8 cellular contexts compared by ENCODE assay signal in genomic region chr17:75271233-75271954, GRCh38. TPM values are rescaled to one million over a fixed set of nuclear protein-coding genes. Genes with fewer than 3 reads are reported as not detected.
A peak's percentile ranks its signal among the peaks of the same experiment; 100 is the strongest.
DNase-seq lines count a peak whose midpoint lies in the region; ATAC-seq and TF ChIP-seq lines count a peak whose summit lies in the region.

No MANE protein-coding gene starts in this region.

- H3K79me2 ChIP-seq in mesendoderm (ENCODE audit: control insufficient read depth, insufficient read depth, low read length): no peaks in the 10 kb centered on the region

- ATAC-seq in GM18861 (IDR thresholded peaks at IDR 0.05; ENCODE audit: unreplicated experiment): peak; percentile 56
- ATAC-seq in HG03095 (IDR thresholded peaks at IDR 0.05; ENCODE audit: unreplicated experiment): peak; percentile 55

- H3K18ac ChIP-seq in mesendoderm (ENCODE audit: low read length): peak overlapping the region; percentile 35

- POLR2A ChIA-PET in AG04449 (lab: Yijun Ruan, JAX): interaction anchor here (0.6 to 2.9 kb wide), 5 partner anchors 10 to 134 kb away, joined by 3 to 25 read pairs (median 12); partner anchors contain the start of genes GGA3, GRB2, MRPS7 and SLC25A19

- H3K56ac ChIP-seq in mesendoderm (ENCODE audit: low read length): peak overlapping the region; percentile 97

- no peaks in the 10 kb centered on the region for H3K27me3 ChIP-seq in mesendoderm (ENCODE audit: insufficient read depth, low read length, poor library complexity)

- CTCF ChIA-PET in AG04449 (lab: Yijun Ruan, JAX): interaction anchor here (0.6 to 6.7 kb wide), 65 partner anchors 10 to 482 kb away, joined by 3 to 135 read pairs (median 5); partner anchors contain the start of genes GGA3, GRB2, MRPS7 and SLC25A19

- H3K27ac ChIP-seq in mesendoderm (ENCODE audit: low read depth, low read length): no peak overlapping the region

- DNase-seq in AG04449 (ENCODE audit: low read depth, low spot score): no peak
- peak; percentile 60 for DNase-seq in NCI-H510A treated with DMSO at 0.1 percent for 48 hours (lab: John Stamatoyannopoulos, UW)
- peak; percentile 84 to 87 for DNase-seq in activated CD4-positive, alpha-beta T cell treated with anti-CD3 and anti-CD28 coated beads, Interleukin-2, amount 50 U/mL, for 48 hours
- peak; percentile 81 for DNase-seq in effector CD4-positive, alpha-beta T cell
- DNase-seq in mesendoderm: peak; percentile 67
- DNase-seq in stimulated activated CD8-positive, alpha-beta memory T cell treated with anti-CD3 and anti-CD28 coated beads, Interleukin-15, amount 100 ng/mL, for 1 hour (ENCODE audit: low read depth): peak; percentile 67

- peak overlapping the region; percentile 81 for H3K4ac ChIP-seq in mesendoderm (ENCODE audit: low read depth, low read length)

- no peak overlapping the region for H2AK5ac ChIP-seq in mesendoderm (ENCODE audit: low read length)

- H2BK5ac ChIP-seq in mesendoderm (ENCODE audit: low read length): no peak overlapping the region

- H4K8ac ChIP-seq in mesendoderm (ENCODE audit: low read depth, low read length): no peak overlapping the region

- no peak overlapping the region for H4K5ac ChIP-seq in mesendoderm (ENCODE audit: low read length)

- WGBS in mesendoderm (ENCODE audit: extremely low coverage, insufficient coverage, low lambda C conversion rate): no CpG with 5 or more reads among the region's 74 CpGs

- no peak overlapping the region for H2BK120ac ChIP-seq in mesendoderm (ENCODE audit: low read depth, low read length)

- no peaks in the 10 kb centered on the region for H3K79me1 ChIP-seq in mesendoderm (ENCODE audit: low read length)

- peak overlapping the region; percentile 71 for H3K4me3 ChIP-seq in AG04449 (ENCODE audit: low read depth, low read length)
- peak overlapping the region; percentile 72 for H3K4me3 ChIP-seq in mesendoderm (ENCODE audit: low read length)

- H3K4me2 ChIP-seq in mesendoderm (ENCODE audit: low read length): peak overlapping the region; percentile 97

- H3K9ac ChIP-seq in mesendoderm (ENCODE audit: low read length): peak overlapping the region; percentile 95

- TF ChIP-seq CTCF in AG04449 (IDR thresholded peaks at IDR 0.05; ENCODE audit: insufficient read depth, low read length, missing control alignments): peak; percentile 68

- peak overlapping the region; percentile 66 for H3K23ac ChIP-seq in mesendoderm (ENCODE audit: low read length)

- H2BK15ac ChIP-seq in mesendoderm (replicated peaks; ENCODE audit: low read depth): no peak overlapping the region

- peaks cover 6% of the 10 kb centered on the region for H3K36me3 ChIP-seq in mesendoderm (ENCODE audit: control insufficient read depth, insufficient read depth, low read length)

- peaks cover 2% of the 10 kb centered on the region for H3K4me1 ChIP-seq in mesendoderm (ENCODE audit: control insufficient read depth, low read depth, low read length)

RNA-seq across cellular contexts. Expression of gene MIF4GD, which starts 0.4 kb away (rescaled TPM):
- polyA plus RNA-seq in mesendoderm (2013, experiment 1 of 2): 7.8 TPM
- 8.2 TPM for polyA plus RNA-seq in mesendoderm (2013, experiment 2 of 2)

RNA-seq across cellular contexts. Expression of gene MRPS7, which starts 9.7 kb away (rescaled TPM):
- 78.5 TPM for polyA plus RNA-seq in mesendoderm (2013, experiment 1 of 2)
- 78.0 TPM for polyA plus RNA-seq in mesendoderm (2013, experiment 2 of 2)

RNA-seq across cellular contexts. Expression of gene GGA3, which starts 10.0 kb away (rescaled TPM):
- polyA plus RNA-seq in mesendoderm (2013, experiment 1 of 2): 31.5 TPM
- 31.1 TPM for polyA plus RNA-seq in mesendoderm (2013, experiment 2 of 2)

RNA-seq across cellular contexts. Expression of gene SLC25A19, which starts 17.8 kb away (rescaled TPM):
- 25.8 TPM for polyA plus RNA-seq in mesendoderm (2013, experiment 1 of 2)
- polyA plus RNA-seq in mesendoderm (2013, experiment 2 of 2): 28.6 TPM
